Comparison of ENCODE assay signal across 9 cellular contexts in genomic region chr1:229556551-229556950, GRCh38. TPM values are rescaled to one million over a fixed set of nuclear protein-coding genes. Genes with fewer than 3 reads are reported as not detected.
DNase-seq lines count a peak whose midpoint lies in the region; FAIRE-seq and TF ChIP-seq lines count a peak whose summit lies in the region.
"Had no signal": no experiment of that assay in that cellular context is flagged by ENCODE, and none has a peak within 500 bp of the region (broad histone marks: within the 10 kb centered on the region; RNA-seq: fewer than 3 reads in every experiment).

No MANE protein-coding gene starts in this region.

- DNase-seq in A673 (ENCODE audit: low spot score), result no peak
- DNase-seq in HAP-1 (ENCODE audit: low spot score in 2 of 2), result peak in 1 of 2 experiments; percentile 22
- peak; percentile 29 to 48 for DNase-seq in activated CD4-positive, alpha-beta T cell treated with anti-CD3 and anti-CD28 coated beads, Interleukin-2, amount 50 U/mL, for 48 hours
- no peak for DNase-seq in kidney
- no peak for DNase-seq in NAMALWA (ENCODE audit: low spot score)
- no peak for DNase-seq in caudate nucleus (lab: John Stamatoyannopoulos, UW)
- no peak for DNase-seq in DMS114 treated with DMSO at 0.1 percent for 48 hours (lab: John Stamatoyannopoulos, UW; ENCODE audit: unreplicated experiment)
- DNase-seq in NK-92 treated with Interleukin-12 subunit alpha and Interleukin-12 subunit beta, amount 100 ng/mL, for 24 hours (lab: John Stamatoyannopoulos, UW), result no peak
- DNase-seq: NCI-H510A treated with DMSO at 0.1 percent for 48 hours had no signal

- H3K9me3 ChIP-seq in A673 (ENCODE audit: low read depth, low read length, poor library complexity, severe bottlenecking), result no peaks in the 10 kb centered on the region
- no peaks in the 10 kb centered on the region for H3K9me3 ChIP-seq in HAP-1
- H3K9me3 ChIP-seq in kidney (ENCODE audit: control insufficient read depth in 1 of 2, low read length in 2 of 2), result no peaks in the 10 kb centered on the region

- CTCF ChIA-PET in A673 (lab: Charles Lee), result no interaction called here

- POLR2A ChIA-PET in A673 (lab: Charles Lee; ENCODE audit: low non-redundant PET), result no interaction called here

- FAIRE-seq in kidney (lab: Jason Lieb, UNC), result no peak

- TSS peak; percentile 37 for BruUV-seq in A673 (replicated peaks; lab: Mats Ljungman, UMichigan)

- H3K4me3 ChIP-seq in A673 (ENCODE audit: low read depth, low read length, poor library complexity, severe bottlenecking) (peak overlapping the region; percentile 94), HAP-1 (peak overlapping the region; percentile 71), kidney (ENCODE audit: low read length in 2 of 2) (peak overlapping the region; percentile 3 to 70)

- in situ Hi-C loops in HAP-1 (cut with MboI; ENCODE audit: low sequenced_read_pairs), result no loop called here

- no peaks in the 10 kb centered on the region for H3K36me3 ChIP-seq in A673 (ENCODE audit: insufficient read depth, low read length, poor library complexity, severe bottlenecking)
- H3K36me3 ChIP-seq in HAP-1 (replicated peaks), result no peaks in the 10 kb centered on the region; the same call in 1 of the 2 replicates
- no peaks in the 10 kb centered on the region for H3K36me3 ChIP-seq in kidney (ENCODE audit: control insufficient read depth in 1 of 2, insufficient read depth in 2 of 2, low read length in 2 of 2)

- intact Hi-C loops in A673 (cut with micrococcal nuclease; ENCODE audit: unreplicated experiment) (no loop called here), kidney (cut with DNase I) (no loop called here)

- no peak overlapping the region for H3K9ac ChIP-seq in kidney (ENCODE audit: low read length in 2 of 2)

- H3K27me3 ChIP-seq in A673 (replicated peaks; ENCODE audit: insufficient read depth, low read depth, low read length, poor library complexity) (no peaks in the 10 kb centered on the region), HAP-1 (ENCODE audit: low read depth) (no peaks in the 10 kb centered on the region)

- no peak for TF ChIP-seq CTCF in A673 (conservative IDR thresholded peaks at IDR 0.05; ENCODE audit: low read depth, low read length)
- TF ChIP-seq CTCF in kidney (IDR thresholded peaks at IDR 0.05; ENCODE audit: borderline replicate concordance, extremely low read depth, insufficient read depth), result no peak

- H3K4me1 ChIP-seq in A673 (ENCODE audit: insufficient read depth, low read length, poor library complexity, severe bottlenecking), result peaks cover 19% of the 10 kb centered on the region
- peaks cover 16% of the 10 kb centered on the region for H3K4me1 ChIP-seq in HAP-1
- H3K4me1 ChIP-seq in kidney (ENCODE audit: control insufficient read depth in 1 of 2, insufficient read depth in 1 of 2, low read depth in 1 of 2, low read length in 2 of 2), result peaks cover 0 to 17% of the 10 kb centered on the region in 2 donors

- H3K27ac ChIP-seq in A673 (ENCODE audit: low read depth, low read length, poor library complexity, severe bottlenecking) (no peak overlapping the region), kidney (ENCODE audit: low read depth in 2 of 2, low read length in 2 of 2) (no peak overlapping the region), caudate nucleus (ENCODE audit: low read depth, low read length) (no peak overlapping the region)

RNA-seq across cellular contexts. Expression of gene ABCB10, which starts 2.0 kb away (rescaled TPM):
- total RNA-seq in A673 (2021) (20.0 and 23.3 TPM in 2 replicates), kidney (15.4 TPM)
- polyA plus RNA-seq in kidney (ENCODE audit: insufficient read depth, low read depth, low replicate concordance), result 4.5 TPM

RNA-seq across cellular contexts. Expression of gene NUP133, which starts 48.4 kb away (rescaled TPM):
- total RNA-seq in A673 (2021) (59.0 and 67.9 TPM in 2 replicates), kidney (35.0 TPM)
- polyA plus RNA-seq in kidney (ENCODE audit: insufficient read depth, low read depth, low replicate concordance), result 15.9 TPM

Comparison
In these comparisons a context has a peak if more than half of its experiments do, and no peak if none do; other contexts are left out.
1. DNase-seq: peak in activated CD4-positive, alpha-beta T cell treated with anti-CD3 and anti-CD28 coated beads, Interleukin-2, amount 50 U/mL, for 48 hours (2 of 2); none in A673 (single experiment), kidney (single experiment), NAMALWA (single experiment), caudate nucleus (0 of 61), DMS114 treated with DMSO at 0.1 percent for 48 hours (single experiment) and NK-92 treated with Interleukin-12 subunit alpha and Interleukin-12 subunit beta, amount 100 ng/mL, for 24 hours (single experiment).
2. H3K4me3 ChIP-seq: peak in every context shown above with its lines; median percentile 94 in A673; 71 in HAP-1; 36 in kidney.